1 cellular context compared by ENCODE assay signal in the genomic region with DNA sequence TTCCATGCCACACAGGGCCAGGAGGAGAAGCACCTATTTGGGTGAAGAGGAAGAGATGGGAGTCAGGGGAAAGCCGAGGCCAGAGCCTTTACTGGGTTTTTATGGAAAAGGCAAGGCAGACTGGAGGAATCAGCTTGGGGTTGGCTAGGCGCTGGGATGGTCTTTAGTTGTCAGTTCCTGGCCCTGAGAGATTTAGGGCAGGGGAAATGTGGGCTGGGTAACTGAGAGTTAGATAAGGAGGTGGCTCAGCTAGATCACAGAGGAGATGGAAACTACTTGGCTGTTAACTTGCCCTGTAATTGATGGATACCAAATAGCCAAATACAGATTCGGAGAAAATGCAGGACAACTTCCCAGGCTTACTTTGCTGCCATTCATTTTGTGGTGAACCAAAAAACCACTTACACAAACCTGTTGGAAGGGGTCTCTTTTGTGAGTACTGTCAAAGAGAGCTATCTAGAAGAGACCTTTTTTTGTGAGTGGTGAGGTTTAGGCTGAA.
TF ChIP-seq lines count a peak whose summit lies in the region.

No MANE protein-coding gene starts in this region.

TF ChIP-seq in HCT116, 20 proteins besides CTCF, POLR2A, EP300 and RAD21 (continued from another document):
- TF ChIP-seq, protein P1, sequence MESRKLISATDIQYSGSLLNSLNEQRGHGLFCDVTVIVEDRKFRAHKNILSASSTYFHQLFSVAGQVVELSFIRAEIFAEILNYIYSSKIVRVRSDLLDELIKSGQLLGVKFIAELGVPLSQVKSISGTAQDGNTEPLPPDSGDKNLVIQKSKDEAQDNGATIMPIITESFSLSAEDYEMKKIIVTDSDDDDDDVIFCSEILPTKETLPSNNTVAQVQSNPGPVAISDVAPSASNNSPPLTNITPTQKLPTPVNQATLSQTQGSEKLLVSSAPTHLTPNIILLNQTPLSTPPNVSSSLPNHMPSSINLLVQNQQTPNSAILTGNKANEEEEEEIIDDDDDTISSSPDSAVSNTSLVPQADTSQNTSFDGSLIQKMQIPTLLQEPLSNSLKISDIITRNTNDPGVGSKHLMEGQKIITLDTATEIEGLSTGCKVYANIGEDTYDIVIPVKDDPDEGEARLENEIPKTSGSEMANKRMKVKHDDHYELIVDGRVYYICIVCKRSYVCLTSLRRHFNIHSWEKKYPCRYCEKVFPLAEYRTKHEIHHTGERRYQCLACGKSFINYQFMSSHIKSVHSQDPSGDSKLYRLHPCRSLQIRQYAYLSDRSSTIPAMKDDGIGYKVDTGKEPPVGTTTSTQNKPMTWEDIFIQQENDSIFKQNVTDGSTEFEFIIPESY (IDR thresholded peaks at IDR 0.05; ENCODE audit: extremely low read depth, insufficient replicate concordance, low read length), result no peak
- no peak for TF ChIP-seq SP1 (IDR thresholded peaks at IDR 0.05; ENCODE audit: low read depth)
- no peak for TF ChIP-seq ELF1 (IDR thresholded peaks at IDR 0.05; ENCODE audit: borderline replicate concordance, low read depth)
- TF ChIP-seq SRF (IDR thresholded peaks at IDR 0.05; ENCODE audit: low read depth), result no peak
- no peak for TF ChIP-seq JUND (IDR thresholded peaks at IDR 0.05)
- no peak for TF ChIP-seq FOSL1 (IDR thresholded peaks at IDR 0.05; ENCODE audit: low read depth)
- TF ChIP-seq, protein P2, sequence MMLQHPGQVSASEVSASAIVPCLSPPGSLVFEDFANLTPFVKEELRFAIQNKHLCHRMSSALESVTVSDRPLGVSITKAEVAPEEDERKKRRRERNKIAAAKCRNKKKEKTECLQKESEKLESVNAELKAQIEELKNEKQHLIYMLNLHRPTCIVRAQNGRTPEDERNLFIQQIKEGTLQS (IDR thresholded peaks at IDR 0.05), result no peak
- TF ChIP-seq SIN3A (IDR thresholded peaks at IDR 0.05; ENCODE audit: low read depth), result no peak
